In the genomic region with DNA sequence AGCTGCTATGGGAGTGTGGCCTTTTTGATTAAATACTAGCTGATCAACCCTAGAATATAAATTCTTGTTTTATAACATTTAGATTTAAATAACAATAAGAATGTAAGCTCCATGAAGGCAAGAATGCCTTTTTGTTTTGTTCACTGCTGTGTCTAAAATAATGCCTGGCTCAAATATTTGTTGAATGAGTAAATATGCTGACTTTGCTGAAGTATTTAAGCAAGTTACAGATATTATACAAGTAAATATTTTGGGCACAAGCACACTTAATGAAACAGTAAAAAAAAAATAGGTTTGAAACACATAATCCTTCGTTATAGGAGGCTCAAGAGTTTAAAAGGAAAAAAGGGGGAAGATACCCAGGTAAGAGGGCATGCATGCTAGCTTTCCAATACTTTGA, we compare ENCODE assay signal across 15 cellular contexts. TPM values are rescaled to one million over a fixed set of nuclear protein-coding genes. Genes with fewer than 3 reads are reported as not detected.
A peak's percentile ranks its signal among the peaks of the same experiment; 100 is the strongest.
DNase-seq lines count a peak whose midpoint lies in the region; ATAC-seq and TF ChIP-seq lines count a peak whose summit lies in the region.
"Had no signal": no experiment of that assay in that cellular context is flagged by ENCODE, and none has a peak within 500 bp of the region (broad histone marks: within the 10 kb centered on the region; RNA-seq: fewer than 3 reads in every experiment).

No MANE protein-coding gene starts in this region.

- no peak for DNase-seq in T-helper 2 cell treated with Interferon-gamma antibody and Interleukin-4, amounts not matched to agents 5 μg/mL and 100 μg/mL, for 36 hours (ENCODE audit: low spot score)
- DNase-seq in T-helper 2 cell, result no peak
- no peak for DNase-seq in OCI-LY7 (ENCODE audit: low spot score)
- no peak for DNase-seq in epithelial cell of esophagus (ENCODE audit: low read depth)
- DNase-seq in gastrocnemius medialis, result no peak
- no peak for DNase-seq in transverse colon
- no peak for DNase-seq in stimulated activated CD4-positive, alpha-beta T cell treated with anti-CD3 and anti-CD28 coated beads, Interleukin-2, amount 100 ng/mL, for 24 hours
- no peak for DNase-seq in NCI-H2196 treated with DMSO at 0.1 percent for 48 hours (lab: John Stamatoyannopoulos, UW; ENCODE audit: unreplicated experiment)
- DNase-seq: effector CD8-positive, alpha-beta T cell; MV-4-11; stimulated activated CD8-positive, alpha-beta memory T cell treated with anti-CD3 and anti-CD28 coated beads, Interleukin-4, amount 100 ng/mL, for 48 hours had no signal

- TF ChIP-seq POLR2A in gastrocnemius medialis (IDR thresholded peaks at IDR 0.05), result no peak
- TF ChIP-seq POLR2A in transverse colon (IDR thresholded peaks at IDR 0.05), result no peak

- H3K9me3 ChIP-seq in OCI-LY7 (ENCODE audit: low read length) (no peaks in the 10 kb centered on the region), gastrocnemius medialis (no peaks in the 10 kb centered on the region), transverse colon (no peaks in the 10 kb centered on the region)
- H3K9me3 ChIP-seq: spleen had no signal

- H3K27me3 Mint-ChIP-seq in T-helper 2 cell treated with Interferon-gamma antibody and Interleukin-4, amounts not matched to agents 5 μg/mL and 100 μg/mL, for 36 hours (ENCODE audit: low read depth), result no peaks in the 10 kb centered on the region

- H3K27ac Mint-ChIP-seq in T-helper 2 cell treated with Interferon-gamma antibody and Interleukin-4, amounts not matched to agents 5 μg/mL and 100 μg/mL, for 36 hours, result no peak overlapping the region

- TF ChIP-seq EP300 in transverse colon (IDR thresholded peaks at IDR 0.05; ENCODE audit: low read depth), result no peak

- peaks cover 4% of the 10 kb centered on the region for H3K9me3 Mint-ChIP-seq in T-helper 2 cell treated with Interferon-gamma antibody and Interleukin-4, amounts not matched to agents 5 μg/mL and 100 μg/mL, for 36 hours

- peak overlapping the region; percentile 87 for H3K4me2 ChIP-seq in OCI-LY7 (ENCODE audit: low read length)

- H3K4me1 ChIP-seq in OCI-LY7 (ENCODE audit: insufficient read depth, low read length, poor library complexity, severe bottlenecking) (peaks cover 25% of the 10 kb centered on the region), gastrocnemius medialis (peaks cover 25 to 33% of the 10 kb centered on the region in 2 donors), transverse colon (peaks cover 6 to 30% (median 27%) of the 10 kb centered on the region in 4 donors)

- peak overlapping the region; percentile 95 for H3K4me3 ChIP-seq in OCI-LY7 (ENCODE audit: low read depth, low read length, poor library complexity, severe bottlenecking)
- peak overlapping the region; percentile 97 for H3K4me3 ChIP-seq in epithelial cell of esophagus (ENCODE audit: low read length)
- H3K4me3 ChIP-seq in gastrocnemius medialis, result peak overlapping the region in 2 of 4 donors; percentile 5 to 69
- H3K4me3 ChIP-seq in transverse colon, result no peak overlapping the region

- H3K27me3 ChIP-seq in gastrocnemius medialis, result no peaks in the 10 kb centered on the region
- no peaks in the 10 kb centered on the region for H3K27me3 ChIP-seq in transverse colon
- H3K27me3 ChIP-seq: spleen had no signal

- H2AFZ ChIP-seq in OCI-LY7 (ENCODE audit: low read length), result no peak overlapping the region

- POLR2A ChIA-PET in OCI-LY7 (lab: Charles Lee), result interaction anchor here (0.6 to 0.8 kb wide), 3 partner anchors 29 to 779 kb away, joined by 3 to 5 read pairs (median 3); no protein-coding TSS in a partner anchor

- H3K36me3 ChIP-seq in OCI-LY7 (ENCODE audit: insufficient read depth, low read length) (peaks cover 43% of the 10 kb centered on the region), gastrocnemius medialis (peaks cover 3 to 19% of the 10 kb centered on the region in 2 donors), transverse colon (peaks cover 0 to 13% (median 5%) of the 10 kb centered on the region in 4 donors)

- H3K4me3 Mint-ChIP-seq in T-helper 2 cell treated with Interferon-gamma antibody and Interleukin-4, amounts not matched to agents 5 μg/mL and 100 μg/mL, for 36 hours, result peak overlapping the region; percentile 96

- no peaks in the 10 kb centered on the region for H3K9me2 ChIP-seq in OCI-LY7 (ENCODE audit: insufficient read depth, low read length)

- in situ Hi-C loops in gastrocnemius medialis (cut with MboI; ENCODE audit: low sequenced_read_pairs in 4 of 4) (loop anchor here in 3 of 4 donors (10.0 to 25.0 kb wide), 2 partner anchors 253 to 535 kb away; no protein-coding TSS in a partner anchor), transverse colon (cut with MboI; ENCODE audit: low pct_ligation_motif_present in 1 of 4, low pct_unique_long_range_greater_than_20kb in 1 of 4, low sequenced_read_pairs in 3 of 4) (loop anchor here in 2 of 4 donors (10.0 to 25.0 kb wide), 2 partner anchors 313 to 560 kb away; no protein-coding TSS in a partner anchor)

- peaks cover 38% of the 10 kb centered on the region for H3K79me2 ChIP-seq in OCI-LY7 (ENCODE audit: insufficient read depth, low read depth, low read length)

- no peak for TF ChIP-seq CTCF in OCI-LY7 (conservative IDR thresholded peaks at IDR 0.05; ENCODE audit: low read length)
- TF ChIP-seq CTCF in epithelial cell of esophagus (IDR thresholded peaks at IDR 0.05; ENCODE audit: insufficient read depth, low read depth, low read length, missing control alignments), result no peak
- TF ChIP-seq CTCF in gastrocnemius medialis (IDR thresholded peaks at IDR 0.05 in 4 of 5, conservative IDR thresholded peaks at IDR 0.05 in 1 of 5), result no peak
- no peak for TF ChIP-seq CTCF in transverse colon (IDR thresholded peaks at IDR 0.05)

- intact Hi-C loops in OCI-LY7 (cut with micrococcal nuclease; ENCODE audit: unreplicated experiment) (no loop called here), gastrocnemius medialis (cut with DNase I; ENCODE audit: low total_unique reads) (no loop called here), transverse colon (cut with DNase I; ENCODE audit: low total_unique reads) (no loop called here)

- H3K27ac ChIP-seq in OCI-LY7 (ENCODE audit: low read depth, low read length, poor library complexity, severe bottlenecking) (no peak overlapping the region), gastrocnemius medialis (peak overlapping the region; percentile 1 to 94 (median 84)), transverse colon (no peak overlapping the region)

- no peak for ATAC-seq in gastrocnemius medialis
- ATAC-seq: activated CD4-positive, CD25-positive, alpha-beta regulatory T cell treated with anti-CD3 and anti-CD28 coated beads, Interleukin-2, amount 50 U/mL, for 24 hours had no signal

- CTCF ChIA-PET in OCI-LY7 (lab: Charles Lee; ENCODE audit: unreplicated experiment), result no interaction called here

- H3K4me1 Mint-ChIP-seq in T-helper 2 cell treated with Interferon-gamma antibody and Interleukin-4, amounts not matched to agents 5 μg/mL and 100 μg/mL, for 36 hours (ENCODE audit: low read depth), result peaks cover 25% of the 10 kb centered on the region

- no peaks in the 10 kb centered on the region for H4K20me1 ChIP-seq in OCI-LY7 (ENCODE audit: insufficient read depth, low read length)

- WGBS in transverse colon (ENCODE audit: low coverage in 1 of 2), 2 donors, result 63 to 92% methylated on average over 1 of the region's 1 CpG

- peaks cover 38% of the 10 kb centered on the region for H3K36me3 Mint-ChIP-seq in T-helper 2 cell treated with Interferon-gamma antibody and Interleukin-4, amounts not matched to agents 5 μg/mL and 100 μg/mL, for 36 hours (ENCODE audit: low read depth)

- no TSS peak for BruUV-seq in OCI-LY7 (replicated peaks; lab: Mats Ljungman, UMichigan)

RNA-seq across cellular contexts. Expression of gene FABP2, which starts 24.1 kb away (rescaled TPM):
- total RNA-seq in OCI-LY7 (2014; rRNA removed; shearing (Covaris generic)), result not detected in 2 replicates
- not detected in 2 replicates for total RNA-seq in OCI-LY7 (2022)
- total RNA-seq in gastrocnemius medialis, result under 1 TPM in 1 of 4 donors, not detected in 3; 0.15 TPM
- total RNA-seq in transverse colon, result 10 to 100 TPM in 3 of 4 donors, 1 to 10 TPM in 1; 3.4 to 55.4 (median 17.1) TPM
- total RNA-seq: A172, Daoy had no signal

Comparison
In these comparisons a context has a peak if more than half of its experiments do, and no peak if none do; other contexts are left out.
1. H3K27ac ChIP-seq: peak in gastrocnemius medialis (4 of 4); none in OCI-LY7 (single experiment) and transverse colon (0 of 4).
2. H3K4me3 ChIP-seq: peak in OCI-LY7 (single experiment) and epithelial cell of esophagus (single experiment); none in transverse colon (0 of 4).